Comparison of ENCODE assay signal across 1 cellular context in the genomic region with DNA sequence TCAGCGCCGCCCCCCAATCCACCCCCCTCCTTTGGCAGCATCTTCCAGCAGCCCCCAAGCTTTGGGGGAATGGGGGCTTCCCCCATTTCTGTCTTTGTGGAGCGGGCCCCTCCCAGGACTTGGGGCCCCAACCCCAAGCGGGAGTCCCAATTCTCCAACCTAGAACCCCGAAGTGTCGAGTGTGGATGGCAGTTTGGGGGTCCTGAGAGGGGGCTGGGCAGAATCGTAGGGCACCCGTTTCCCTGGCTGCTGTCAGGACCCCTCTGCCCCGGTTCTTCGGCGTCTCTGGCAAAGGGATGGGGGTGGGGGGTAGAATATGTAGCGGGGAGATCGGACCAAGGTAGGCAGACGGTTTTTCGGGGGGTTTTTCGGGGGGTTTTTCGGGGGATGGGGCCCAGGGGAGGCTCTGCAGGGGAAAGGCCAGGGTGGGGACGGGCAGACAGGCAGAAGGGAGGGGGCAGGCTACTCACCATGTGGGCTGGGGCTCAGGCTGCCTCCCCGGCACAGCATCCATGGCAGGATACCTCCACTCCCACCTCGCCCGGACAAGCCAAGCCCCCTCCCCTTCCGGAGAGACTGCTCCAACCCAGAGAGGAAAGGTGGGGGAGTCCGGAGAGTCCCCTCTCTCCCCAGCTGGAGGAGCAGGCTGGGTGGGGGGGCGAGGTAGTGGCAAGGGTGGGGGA.
TF ChIP-seq lines count a peak whose summit lies in the region.

No MANE protein-coding gene starts in this region.

TF ChIP-seq in A549, 52 proteins besides CTCF, POLR2A, EP300 and RAD21 (continued from another document):
- TF ChIP-seq PBX3 (IDR thresholded peaks at IDR 0.05) (no peak), CHD4 (IDR thresholded peaks at IDR 0.05; ENCODE audit: borderline replicate concordance) (no peak), RARB (CRISPR knock-in tag; IDR thresholded peaks at IDR 0.05) (no peak), FOXS1 (CRISPR knock-in tag; IDR thresholded peaks at IDR 0.05) (no peak), ZNF302 (CRISPR knock-in tag; IDR thresholded peaks at IDR 0.05) (no peak), CBX2 (IDR thresholded peaks at IDR 0.05; ENCODE audit: borderline replicate concordance, low read depth) (no peak), JUNB (IDR thresholded peaks at IDR 0.05) (no peak), GATA3 (IDR thresholded peaks at IDR 0.05; ENCODE audit: borderline replicate concordance) (no peak), ELK1 (IDR thresholded peaks at IDR 0.05; ENCODE audit: low read depth, low read length) (no peak), TP53 (CRISPR knock-in tag; IDR thresholded peaks at IDR 0.05) (no peak), EHMT2 (IDR thresholded peaks at IDR 0.05; ENCODE audit: low read depth) (no peak), NR3C1 (IDR thresholded peaks at IDR 0.05) (no peak), TFCP2L1 (CRISPR knock-in tag; IDR thresholded peaks at IDR 0.05) (no peak)
